8 cellular contexts compared by ENCODE assay signal in the genomic region with DNA sequence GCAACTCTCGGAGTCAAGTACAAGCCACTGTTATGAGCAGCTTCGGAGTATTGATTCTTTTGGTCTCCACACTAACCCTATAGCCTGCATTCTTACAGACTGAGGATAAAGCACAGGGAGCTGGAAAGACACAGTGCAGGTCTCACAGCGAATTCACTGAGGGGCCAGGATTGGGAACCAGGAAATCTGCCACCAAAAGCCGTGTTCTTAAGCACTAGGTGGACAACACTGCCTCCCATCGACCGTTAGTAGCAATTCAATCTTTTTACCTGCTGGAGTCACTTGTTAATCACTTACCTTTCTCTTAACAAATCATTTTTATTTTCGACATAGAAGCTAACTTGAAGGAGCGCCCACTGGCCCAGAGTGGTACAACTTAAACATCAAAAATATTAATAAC. TPM values are rescaled to one million over a fixed set of nuclear protein-coding genes. Genes with fewer than 3 reads are reported as not detected.
DNase-seq lines count a peak whose midpoint lies in the region; TF ChIP-seq lines count a peak whose summit lies in the region.
"Had no signal": no experiment of that assay in that cellular context is flagged by ENCODE, and none has a peak within 500 bp of the region (broad histone marks: within the 10 kb centered on the region; RNA-seq: fewer than 3 reads in every experiment).

No MANE protein-coding gene starts in this region.

- no peak for DNase-seq in HFF-Myc (ENCODE audit: extremely low read depth, low read depth)
- peak; percentile 49 for DNase-seq in SW480 (ENCODE audit: low spot score)
- DNase-seq in hepatic stellate cell (ENCODE audit: low spot score): peak; percentile 41
- no peak for DNase-seq in vagina (ENCODE audit: extremely low spot score in 2 of 2)
- DNase-seq in activated effector memory CD4-positive, alpha-beta T cell treated with anti-CD3 and anti-CD28 coated beads, Interleukin-2, amount 50 U/mL, for 16 hours: no peak
- no peak for DNase-seq in sigmoid colon

- H3K4me1 ChIP-seq in DOHH2 (ENCODE audit: control insufficient read depth, low read length) (no peaks in the 10 kb centered on the region), vagina (no peaks in the 10 kb centered on the region), sigmoid colon (no peaks in the 10 kb centered on the region)

- H3K27me3 ChIP-seq in DOHH2 (ENCODE audit: control insufficient read depth, low read length) (no peaks in the 10 kb centered on the region), vagina (no peaks in the 10 kb centered on the region), sigmoid colon (peaks cover 0 to 19% (median 0%) of the 10 kb centered on the region in 3 donors)

- WGBS in sigmoid colon, 2 donors: 23 to 28% methylated on average over 8 of the region's 8 CpGs

- H3K9me2 ChIP-seq in DOHH2 (replicated peaks; ENCODE audit: control insufficient read depth, low read length): no peaks in the 10 kb centered on the region

- no peaks in the 10 kb centered on the region for H3F3A ChIP-seq in DOHH2 (ENCODE audit: control insufficient read depth, insufficient read depth)

- H3K9me3 ChIP-seq in DOHH2 (ENCODE audit: control insufficient read depth, insufficient read depth, low read length) (no peaks in the 10 kb centered on the region), vagina (no peaks in the 10 kb centered on the region), sigmoid colon (no peaks in the 10 kb centered on the region)
- H3K9me3 ChIP-seq: mucosa of descending colon had no signal

- TF ChIP-seq EP300 in sigmoid colon (IDR thresholded peaks at IDR 0.05): no peak

- no peak overlapping the region for H3K4me2 ChIP-seq in DOHH2 (ENCODE audit: low read length)

- no peak overlapping the region for H3K4me3 ChIP-seq in DOHH2 (ENCODE audit: low read length)
- H3K4me3 ChIP-seq in HFF-Myc (replicated peaks; ENCODE audit: low read depth, low read length): no peak overlapping the region
- no peak overlapping the region for H3K4me3 ChIP-seq in vagina
- H3K4me3 ChIP-seq in sigmoid colon: no peak overlapping the region
- H3K4me3 ChIP-seq: mucosa of descending colon had no signal

- no peaks in the 10 kb centered on the region for H4K20me1 ChIP-seq in DOHH2 (ENCODE audit: control insufficient read depth, insufficient read depth, low read depth, low read length)

- no peaks in the 10 kb centered on the region for H3K79me2 ChIP-seq in DOHH2 (ENCODE audit: control insufficient read depth, low read length)

- H3K27ac ChIP-seq in DOHH2 (ENCODE audit: low read depth, low read length) (no peak overlapping the region), vagina (no peak overlapping the region), sigmoid colon (no peak overlapping the region)

- peak; percentile 76 for TF ChIP-seq CTCF in DOHH2 (IDR thresholded peaks at IDR 0.05; ENCODE audit: low read depth, low read length, poor library complexity, severe bottlenecking)
- peak; percentile 41 for TF ChIP-seq CTCF in HFF-Myc (IDR thresholded peaks at IDR 0.05; ENCODE audit: low read depth, low read length, missing control alignments)
- TF ChIP-seq CTCF in vagina (IDR thresholded peaks at IDR 0.05): peak in 2 of 3 experiments; percentile 2 to 28
- TF ChIP-seq CTCF in sigmoid colon (IDR thresholded peaks at IDR 0.05): peak in 2 of 4 experiments; percentile 7 to 12

- TF ChIP-seq POLR2A in vagina (IDR thresholded peaks at IDR 0.05): no peak
- TF ChIP-seq POLR2A in sigmoid colon (IDR thresholded peaks at IDR 0.05): no peak

- intact Hi-C loops in vagina (cut with DNase I): no loop called here
- intact Hi-C loops in sigmoid colon (cut with DNase I): no loop called here

- H3K36me3 ChIP-seq in DOHH2 (ENCODE audit: control insufficient read depth, low read length): no peaks in the 10 kb centered on the region
- no peaks in the 10 kb centered on the region for H3K36me3 ChIP-seq in vagina
- H3K36me3 ChIP-seq in sigmoid colon: no peaks in the 10 kb centered on the region

RNA-seq across cellular contexts. Expression of a gene that starts 6.3 kb away (rescaled TPM):
- total RNA-seq in vagina: not detected
- total RNA-seq in sigmoid colon: not detected
- polyA plus RNA-seq in sigmoid colon: not detected
- total RNA-seq: mucosa of descending colon had no signal

RNA-seq across cellular contexts. Expression of a gene that starts 20.3 kb away (rescaled TPM):
- total RNA-seq in vagina (11.0 TPM), sigmoid colon (1 to 10 TPM; 4.6 to 9.6 (median 6.1) TPM)
- polyA plus RNA-seq in sigmoid colon: 10 to 100 TPM in 1 of 3 donors, 1 to 10 TPM in 2; 1.2 to 14.8 (median 1.6) TPM

RNA-seq across cellular contexts. Expression of a gene that starts 28.8 kb away (rescaled TPM):
- total RNA-seq in vagina: not detected
- total RNA-seq in sigmoid colon: not detected
- polyA plus RNA-seq in sigmoid colon: under 1 TPM in 1 of 3 donors, not detected in 2; 0.10 TPM
- total RNA-seq: mucosa of descending colon had no signal

RNA-seq across cellular contexts. Expression of a gene that starts 36.6 kb away (rescaled TPM):
- total RNA-seq in vagina (54.3 TPM), sigmoid colon (10 to 100 TPM; 43.5 to 61.2 (median 53.2) TPM)
- polyA plus RNA-seq in sigmoid colon: 10 to 100 TPM; 51.3 to 78.3 (median 55.9) TPM

RNA-seq across cellular contexts. Expression of a gene that starts 46.8 kb away (rescaled TPM):
- total RNA-seq in vagina (104 TPM), sigmoid colon (10 to 100 TPM; 60.1 to 72.5 (median 69.3) TPM)
- 100 to 1,000 TPM in 1 of 3 donors, 10 to 100 TPM in 2; 24.5 to 123 (median 46.2) TPM for polyA plus RNA-seq in sigmoid colon

Comparison
In these comparisons a context has a peak if more than half of its experiments do, and no peak if none do; other contexts are left out.
1. DNase-seq: peak in SW480 (single experiment) and hepatic stellate cell (single experiment); none in HFF-Myc (single experiment), vagina (0 of 2), activated effector memory CD4-positive, alpha-beta T cell treated with anti-CD3 and anti-CD28 coated beads, Interleukin-2, amount 50 U/mL, for 16 hours (single experiment) and sigmoid colon (single experiment).